27 cellular contexts compared by ENCODE assay signal in the genomic region with DNA sequence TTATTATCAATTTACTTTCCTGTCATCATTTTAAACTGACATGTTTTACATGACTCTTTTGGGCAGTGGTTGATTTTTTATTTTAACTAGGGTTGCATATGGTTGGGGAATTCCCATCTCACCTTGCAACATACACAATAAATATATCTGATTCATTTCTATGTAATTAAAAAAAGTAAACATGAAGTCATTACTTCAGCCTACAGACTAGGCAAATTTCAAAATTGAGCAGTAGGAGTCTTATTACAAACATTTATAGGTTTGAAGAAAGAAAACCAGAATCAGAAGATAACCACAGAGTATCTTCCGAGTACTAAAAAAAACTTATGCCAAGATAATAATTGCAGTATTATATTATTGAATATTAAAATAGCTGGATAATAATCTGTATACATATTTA.
DNase-seq lines count a peak whose midpoint lies in the region; ATAC-seq, FAIRE-seq and TF ChIP-seq lines count a peak whose summit lies in the region.
"Had no signal": no experiment of that assay in that cellular context is flagged by ENCODE, and none has a peak within 500 bp of the region (broad histone marks: within the 10 kb centered on the region; RNA-seq: fewer than 3 reads in every experiment).

No MANE protein-coding gene starts in this region.

- no peak overlapping the region for H2AK5ac ChIP-seq in mesenchymal stem cell (ENCODE audit: low read length, severe bottlenecking)

- intact Hi-C loops in pancreas (cut with DNase I) = no loop called here

- no peak overlapping the region for H3K4me2 ChIP-seq in mesenchymal stem cell (ENCODE audit: low read length, poor library complexity, severe bottlenecking)
- H3K4me2 ChIP-seq: BLaER1 had no signal

- H3K27me3 ChIP-seq in bronchial epithelial cell (ENCODE audit: control insufficient read depth, insufficient read depth, low read length) (no peaks in the 10 kb centered on the region), pancreas (no peaks in the 10 kb centered on the region), mesenchymal stem cell (ENCODE audit: control insufficient read depth in 1 of 2, insufficient read depth in 1 of 2, low read length in 2 of 2) (no peaks in the 10 kb centered on the region)
- H3K27me3 ChIP-seq: BE2C, BLaER1 had no signal

- H3K4ac ChIP-seq in mesenchymal stem cell (ENCODE audit: low read depth in 1 of 2, low read length in 2 of 2) = no peak overlapping the region

- DNase-seq in NCI-H69 (lab: John Stamatoyannopoulos, UW) = peak; percentile 30
- DNase-seq in bronchial epithelial cell (ENCODE audit: low read depth) = peak; percentile 29
- DNase-seq in pancreas = no peak
- DNase-seq in mesenchymal stem cell = no peak
- no peak for DNase-seq in NCI-H526 treated with DMSO at 0.1 percent for 48 hours (lab: John Stamatoyannopoulos, UW)
- no peak for DNase-seq in SKM-1 (lab: John Stamatoyannopoulos, UW; ENCODE audit: unreplicated experiment)
- DNase-seq: 8988T; ACHN; BE2C; C1 segment of cervical spinal cord; CD4-positive, alpha-beta memory T cell; CD4-positive, CD25-positive, alpha-beta regulatory T cell; CD8-positive, alpha-beta memory T cell; COR-L47; DMS 273 treated with DMSO at 0.1 percent for 48 hours; DMS153; DMS53; DMS79; DND-41; EL; GDM1 had no signal

- H3K9ac ChIP-seq in mesenchymal stem cell (ENCODE audit: low read length) = no peak overlapping the region
- H3K9ac ChIP-seq: BLaER1 had no signal

- no peaks in the 10 kb centered on the region for H3K4me1 ChIP-seq in pancreas
- H3K4me1 ChIP-seq in mesenchymal stem cell (ENCODE audit: control insufficient read depth, insufficient read depth, low read depth, low read length) = no peaks in the 10 kb centered on the region
- H3K4me1 ChIP-seq: BE2C had no signal

- no peak overlapping the region for H2BK12ac ChIP-seq in mesenchymal stem cell (ENCODE audit: low read length in 2 of 2)

- H3K18ac ChIP-seq in mesenchymal stem cell (ENCODE audit: low read depth in 1 of 2, low read length in 2 of 2) = no peak overlapping the region

- no peak overlapping the region for H4K91ac ChIP-seq in mesenchymal stem cell (ENCODE audit: low read length)

- no peak overlapping the region for H2AFZ ChIP-seq in mesenchymal stem cell (ENCODE audit: low read depth, low read length)

- no peak overlapping the region for H2BK5ac ChIP-seq in mesenchymal stem cell (ENCODE audit: low read depth, low read length, poor library complexity, severe bottlenecking)

- H3K27ac ChIP-seq in pancreas (no peak overlapping the region), mesenchymal stem cell (ENCODE audit: low read length, poor library complexity, severe bottlenecking) (no peak overlapping the region)
- H3K27ac ChIP-seq: BLaER1 had no signal

- H2BK120ac ChIP-seq in mesenchymal stem cell (ENCODE audit: low read depth, low read length) = no peak overlapping the region

- H3K4me3 ChIP-seq in bronchial epithelial cell (ENCODE audit: low read depth, low read length) = no peak overlapping the region
- H3K4me3 ChIP-seq in pancreas = no peak overlapping the region
- H3K4me3 ChIP-seq in mesenchymal stem cell (ENCODE audit: insufficient read depth in 1 of 2, low read depth in 1 of 2, low read length in 2 of 2) = no peak overlapping the region
- H3K4me3 ChIP-seq: BLaER1, GM12878 had no signal

- H3K79me1 ChIP-seq in mesenchymal stem cell (replicated peaks; ENCODE audit: low read length, poor library complexity, severe bottlenecking) = no peaks in the 10 kb centered on the region

- H3K9me3 ChIP-seq in pancreas (no peaks in the 10 kb centered on the region), mesenchymal stem cell (ENCODE audit: control insufficient read depth, low read length) (no peaks in the 10 kb centered on the region)
- H3K9me3 ChIP-seq: BE2C, BLaER1 had no signal

- TF ChIP-seq CTCF in bronchial epithelial cell (IDR thresholded peaks at IDR 0.05; ENCODE audit: insufficient read depth, low read length, severe bottlenecking) (no peak), pancreas (IDR thresholded peaks at IDR 0.05) (no peak)

- H3K14ac ChIP-seq in mesenchymal stem cell (ENCODE audit: low read length in 2 of 2) = no peak overlapping the region

- WGBS in pancreas, 2 donors = 90% methylated on average over 1 of the region's 1 CpG
- no CpG with 5 or more reads among the region's 1 CpG for WGBS in mesenchymal stem cell

- H4K8ac ChIP-seq in mesenchymal stem cell (ENCODE audit: low read length) = no peak overlapping the region

- no peak overlapping the region for H2BK15ac ChIP-seq in mesenchymal stem cell (ENCODE audit: low read depth, poor library complexity, severe bottlenecking)

- FAIRE-seq in bronchial epithelial cell (lab: Jason Lieb, UNC) = no peak
- FAIRE-seq in pancreas (lab: Jason Lieb, UNC) = peak; percentile 5
- FAIRE-seq: A204.1, GM12878, GM12892, GM18507 had no signal

- ATAC-seq in pancreas (no peak), GM21576 (IDR thresholded peaks at IDR 0.05; ENCODE audit: unreplicated experiment) (no peak)
- ATAC-seq: GM12878 had no signal

- H3K36me3 ChIP-seq in bronchial epithelial cell (ENCODE audit: control insufficient read depth, insufficient read depth, low read length) (no peaks in the 10 kb centered on the region), pancreas (no peaks in the 10 kb centered on the region), mesenchymal stem cell (ENCODE audit: control insufficient read depth in 1 of 2, insufficient read depth in 2 of 2, low read depth in 1 of 2, low read length in 2 of 2) (no peaks in the 10 kb centered on the region)
- H3K36me3 ChIP-seq: BE2C, BLaER1 had no signal

- no peak overlapping the region for H3K23ac ChIP-seq in mesenchymal stem cell (ENCODE audit: low read length in 2 of 2)

Comparison
In these comparisons a context has a peak if more than half of its experiments do, and no peak if none do; other contexts are left out.
1. DNase-seq: peak in NCI-H69 (single experiment) and bronchial epithelial cell (single experiment); none in pancreas (0 of 6), mesenchymal stem cell (single experiment), NCI-H526 treated with DMSO at 0.1 percent for 48 hours (single experiment) and SKM-1 (single experiment).